Comparison of ENCODE assay signal across 18 cellular contexts in genomic region chr11:83097671-83098070, GRCh38.
"Had no signal": no experiment of that assay in that cellular context is flagged by ENCODE, and none has a peak within 500 bp of the region (broad histone marks: within the 10 kb centered on the region; RNA-seq: fewer than 3 reads in every experiment).

No MANE protein-coding gene starts in this region.

- H3K4me1 ChIP-seq: prostate gland had no signal

- H3K27me3 ChIP-seq: ascending aorta, neutrophil had no signal

- H3K4me3 Mint-ChIP-seq: natural killer cell had no signal

- H3K9me3 Mint-ChIP-seq: natural killer cell had no signal

- H3K27ac ChIP-seq: ascending aorta, neutrophil, prostate gland had no signal

- H3K4me3 ChIP-seq: ascending aorta, prostate gland, smooth muscle cell had no signal

- H3K27ac Mint-ChIP-seq: natural killer cell had no signal

- H3K4me1 Mint-ChIP-seq: natural killer cell had no signal

- H3K36me3 ChIP-seq: ascending aorta, neutrophil, prostate gland had no signal

- H3K9me3 ChIP-seq: ascending aorta, neutrophil, prostate gland had no signal

- H3K36me3 Mint-ChIP-seq: natural killer cell had no signal

- ATAC-seq: natural killer cell, right cardiac atrium had no signal

- DNase-seq: activated CD4-positive, alpha-beta T cell treated with anti-CD3 and anti-CD28 coated beads for 48 hours; activated CD8-positive, alpha-beta memory T cell treated with anti-CD3 and anti-CD28 coated beads, Interleukin-2, amount 50 U/mL, for 48 hours; activated naive CD4-positive, alpha-beta T cell; central memory CD4-positive, alpha-beta T cell; cortex of kidney; effector CD8-positive, alpha-beta T cell; mesenchymal stem cell; natural killer cell; right cardiac atrium; SHP77; stimulated activated CD4-positive, alpha-beta T cell treated with anti-CD3 and anti-CD28 coated beads, Interleukin-4, amount 100 ng/mL, for 4 hours; stimulated activated CD8-positive, alpha-beta memory T cell treated with anti-CD3 and anti-CD28 coated beads, Interleukin-4, amount 100 ng/mL, for 48 hours; stimulated activated naive CD4-positive, alpha-beta T cell treated with Interleukin-2 at 50 U/mL for 16 hours; trophoblast cell had no signal
